ENCODE assay signal across 8 cellular contexts in the genomic region with DNA sequence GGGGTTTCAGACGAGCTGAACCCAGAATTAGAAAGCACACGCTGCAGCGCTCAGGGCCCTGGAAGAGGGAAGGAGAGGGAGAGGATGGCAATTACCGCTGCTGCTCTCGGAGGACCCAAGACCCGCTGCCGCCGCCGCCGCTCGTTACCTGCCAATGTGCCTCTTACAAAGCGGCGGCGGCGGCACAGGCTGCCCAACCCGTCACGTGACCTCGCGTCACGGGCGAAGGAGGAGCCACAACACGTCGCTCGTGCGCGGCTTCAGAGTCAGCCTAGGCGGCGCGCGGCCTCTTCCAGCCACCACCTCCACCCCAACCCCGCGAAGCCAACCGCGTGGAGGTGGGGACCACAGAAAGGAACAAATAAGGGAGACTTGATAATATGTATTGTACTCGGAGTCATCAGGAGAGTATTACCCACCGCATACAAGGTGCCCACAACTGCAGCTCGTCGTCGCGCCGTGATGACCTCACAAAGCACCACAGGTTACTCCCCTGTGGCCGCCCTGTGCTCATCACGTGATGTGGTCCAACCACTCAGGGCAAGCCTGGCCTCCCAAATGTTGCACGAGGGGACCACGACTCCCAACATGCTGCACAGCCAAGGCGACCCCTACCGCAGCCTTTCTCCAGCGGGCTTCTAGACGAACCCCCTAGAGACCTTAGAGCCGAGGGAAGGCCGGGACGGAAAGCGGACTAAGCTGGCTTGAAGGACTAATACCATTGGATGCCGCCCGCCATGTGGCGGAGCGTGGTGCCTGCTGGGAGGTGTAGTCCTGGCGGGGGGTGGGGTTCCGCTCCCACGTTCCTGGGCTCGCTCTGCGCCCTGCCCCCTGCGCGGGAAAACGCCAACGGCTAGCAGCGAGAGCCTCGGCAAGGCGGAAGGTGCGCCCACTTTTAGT. TPM values are rescaled to one million over a fixed set of nuclear protein-coding genes. Genes with fewer than 3 reads are reported as not detected.
DNase-seq lines count a peak whose midpoint lies in the region; ATAC-seq lines count a peak whose summit lies in the region.

A gene with protein sequence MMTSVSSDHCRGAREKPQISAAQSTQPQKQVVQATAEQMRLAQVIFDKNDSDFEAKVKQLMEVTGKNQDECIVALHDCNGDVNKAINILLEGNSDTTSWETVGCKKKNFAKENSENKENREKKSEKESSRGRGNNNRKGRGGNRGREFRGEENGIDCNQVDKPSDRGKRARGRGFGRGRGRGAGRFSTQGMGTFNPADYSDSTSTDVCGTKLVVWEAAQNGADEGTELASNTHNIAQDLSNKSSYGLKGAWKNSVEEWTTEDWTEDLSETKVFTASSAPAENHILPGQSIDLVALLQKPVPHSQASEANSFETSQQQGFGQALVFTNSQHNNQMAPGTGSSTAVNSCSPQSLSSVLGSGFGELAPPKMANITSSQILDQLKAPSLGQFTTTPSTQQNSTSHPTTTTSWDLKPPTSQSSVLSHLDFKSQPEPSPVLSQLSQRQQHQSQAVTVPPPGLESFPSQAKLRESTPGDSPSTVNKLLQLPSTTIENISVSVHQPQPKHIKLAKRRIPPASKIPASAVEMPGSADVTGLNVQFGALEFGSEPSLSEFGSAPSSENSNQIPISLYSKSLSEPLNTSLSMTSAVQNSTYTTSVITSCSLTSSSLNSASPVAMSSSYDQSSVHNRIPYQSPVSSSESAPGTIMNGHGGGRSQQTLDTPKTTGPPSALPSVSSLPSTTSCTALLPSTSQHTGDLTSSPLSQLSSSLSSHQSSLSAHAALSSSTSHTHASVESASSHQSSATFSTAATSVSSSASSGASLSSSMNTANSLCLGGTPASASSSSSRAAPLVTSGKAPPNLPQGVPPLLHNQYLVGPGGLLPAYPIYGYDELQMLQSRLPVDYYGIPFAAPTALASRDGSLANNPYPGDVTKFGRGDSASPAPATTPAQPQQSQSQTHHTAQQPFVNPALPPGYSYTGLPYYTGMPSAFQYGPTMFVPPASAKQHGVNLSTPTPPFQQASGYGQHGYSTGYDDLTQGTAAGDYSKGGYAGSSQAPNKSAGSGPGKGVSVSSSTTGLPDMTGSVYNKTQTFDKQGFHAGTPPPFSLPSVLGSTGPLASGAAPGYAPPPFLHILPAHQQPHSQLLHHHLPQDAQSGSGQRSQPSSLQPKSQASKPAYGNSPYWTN (minus strand): TSS at position 158 of the 900 bp plus-strand sequence. CDS start 31,739 bp downstream, outside the sequence.

- H3K36me3 Mint-ChIP-seq in CD8-positive, alpha-beta memory T cell = peaks cover 0 to 14% (median 0%) of the 10 kb centered on the region in 3 donors

- H3K36me3 ChIP-seq in CD8-positive, alpha-beta memory T cell (ENCODE audit: insufficient read depth, low read length) = no peaks in the 10 kb centered on the region

- CTCF ChIA-PET in CD8-positive, alpha-beta memory T cell (lab: Charles Lee) = interaction anchor here (0.9 kb wide), 2 partner anchors 22 to 235 kb away, joined by 3 read pairs; no protein-coding TSS in a partner anchor

- peak within 1 kb of the TSS; percentile 95 for H3K27ac ChIP-seq in CD8-positive, alpha-beta memory T cell (ENCODE audit: low read depth, low read length)

- H3K4me1 Mint-ChIP-seq in CD8-positive, alpha-beta memory T cell = peaks cover 32 to 41% (median 39%) of the 10 kb centered on the region in 3 donors

- peaks cover 18% of the 10 kb centered on the region for H3K4me1 ChIP-seq in CD8-positive, alpha-beta memory T cell (ENCODE audit: insufficient read depth, low read length)

- peak within 1 kb of the TSS; percentile 98 for H3K4me3 ChIP-seq in CD8-positive, alpha-beta memory T cell (ENCODE audit: low read length)

- peaks cover 0 to 3% of the 10 kb centered on the region in 2 donors for H3K27me3 Mint-ChIP-seq in CD8-positive, alpha-beta memory T cell

- peak; percentile 94 to 98 (median 96) for DNase-seq in CD8-positive, alpha-beta memory T cell
- DNase-seq in HS-27A (ENCODE audit: low read depth) (peak; percentile 100), NK-92 (lab: John Stamatoyannopoulos, UW; ENCODE audit: unreplicated experiment) (peak; percentile 87), medulla oblongata (ENCODE audit: extremely low spot score) (peak; percentile 98)
- DNase-seq in activated CD8-positive, alpha-beta memory T cell treated with anti-CD3 and anti-CD28 coated beads for 24 hours = peak; percentile 99
- peak; percentile 94 for DNase-seq in effector CD8-positive, alpha-beta T cell (lab: John Stamatoyannopoulos, UW)
- DNase-seq in stimulated activated CD8-positive, alpha-beta memory T cell treated with anti-CD3 and anti-CD28 coated beads, Interleukin-12 subunit alpha, Interleukin-12 subunit beta, amount 100 ng/mL, for 1 hour (ENCODE audit: low read depth) = peak; percentile 95

- H3K27me3 ChIP-seq in CD8-positive, alpha-beta memory T cell (ENCODE audit: insufficient read depth, low read length, poor library complexity, severe bottlenecking) = no peaks in the 10 kb centered on the region

- POLR2A ChIA-PET in CD8-positive, alpha-beta memory T cell (lab: Charles Lee) = interaction anchor here (0.6 to 1.3 kb wide), 2 partner anchors 130 to 699 kb away, joined by 5 to 7 read pairs; partner anchors contain the start of gene UBAP1

- H3K9me3 Mint-ChIP-seq in CD8-positive, alpha-beta memory T cell = no peaks in the 10 kb centered on the region

- H3K9me3 ChIP-seq in CD8-positive, alpha-beta memory T cell (ENCODE audit: low read length) = no peaks in the 10 kb centered on the region

- peak within 1 kb of the TSS; percentile 97 to 100 (median 100) for H3K27ac Mint-ChIP-seq in CD8-positive, alpha-beta memory T cell

- peak; percentile 80 for ATAC-seq in GM19467 (IDR thresholded peaks at IDR 0.05; ENCODE audit: unreplicated experiment)

- H3K4me3 Mint-ChIP-seq in CD8-positive, alpha-beta memory T cell = peak within 1 kb of the TSS; percentile 95 to 100 (median 96)

RNA-seq across cellular contexts. Expression of the gene that starts here (rescaled TPM):
- total RNA-seq in CD8-positive, alpha-beta memory T cell = 10 to 100 TPM; 50.0 to 51.7 TPM
- polyA plus RNA-seq in CD8-positive, alpha-beta memory T cell = 16.3 TPM

Comparison
In these comparisons a context has a peak if more than half of its experiments do, and no peak if none do; other contexts are left out.
1. Peak in every context shown above with its lines: DNase-seq, ATAC-seq, H3K4me3 ChIP-seq and H3K27ac ChIP-seq.